ENCODE assay signal across 1 cellular context in the genomic region with DNA sequence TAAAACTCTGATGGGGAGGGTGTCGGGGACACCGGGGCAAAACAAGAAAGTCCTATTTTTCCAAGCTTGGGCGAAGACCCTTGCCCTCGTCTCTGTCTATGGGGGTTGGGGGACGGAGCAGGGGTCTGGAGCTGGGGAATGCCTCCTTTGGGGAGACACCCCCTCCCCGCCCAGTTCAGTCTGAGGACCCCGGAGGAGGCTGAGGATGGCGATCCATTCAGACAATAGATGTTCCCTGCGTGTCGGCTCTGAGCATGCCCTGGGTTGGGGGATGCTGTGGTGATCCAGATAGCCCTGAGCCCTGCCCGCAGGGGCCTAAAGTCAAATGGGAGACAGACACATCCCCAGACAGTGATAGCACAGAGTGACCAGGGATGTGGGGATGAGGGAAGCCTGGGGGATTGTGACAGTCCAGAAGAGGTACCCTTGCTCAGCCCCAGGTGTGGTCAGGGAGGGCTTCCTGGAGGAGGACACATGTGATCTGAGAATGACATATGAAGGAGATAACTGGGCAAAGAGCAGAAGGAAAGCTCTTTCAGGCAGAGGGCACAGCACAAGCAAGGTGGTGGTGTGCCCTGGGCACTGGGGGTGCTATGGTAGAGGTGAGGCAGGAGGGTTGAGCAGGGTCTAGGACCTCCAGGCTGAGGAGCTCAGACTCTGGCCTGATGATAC.
TF ChIP-seq lines count a peak whose summit lies in the region.

No MANE protein-coding gene starts in this region.

TF ChIP-seq in HepG2, 621 proteins besides CTCF, POLR2A, EP300 and RAD21:
- TF ChIP-seq ZFP36 (IDR thresholded peaks at IDR 0.05; ENCODE audit: borderline replicate concordance, low read depth, low read length, partially characterized antibody) (peak; percentile 40), PITX1 (CRISPR knock-in tag; IDR thresholded peaks at IDR 0.05) (no peak)
